ENCODE assay signal across 9 cellular contexts in the genomic region with DNA sequence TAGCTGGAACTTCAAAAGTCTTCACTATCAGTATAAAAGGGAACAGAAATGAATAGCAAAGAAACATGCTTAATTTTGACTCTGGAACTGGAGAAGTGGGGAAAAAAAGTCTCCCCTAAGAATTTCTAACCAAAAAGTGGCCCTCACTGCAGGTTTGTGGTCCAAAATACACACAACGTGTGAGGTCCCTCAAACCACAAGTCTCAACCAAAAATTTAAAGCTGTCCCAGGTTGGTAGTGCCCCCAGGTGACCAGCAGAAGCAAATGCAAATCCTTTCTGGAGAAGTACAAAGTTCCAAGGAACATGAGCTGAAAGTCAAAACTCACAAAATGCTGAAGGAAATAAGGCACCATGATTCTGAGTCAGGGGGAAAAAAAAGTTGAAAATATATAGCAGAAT. TPM values are rescaled to one million over a fixed set of nuclear protein-coding genes. Genes with fewer than 3 reads are reported as not detected.
DNase-seq lines count a peak whose midpoint lies in the region; ATAC-seq and FAIRE-seq lines count a peak whose summit lies in the region.
"Had no signal": no experiment of that assay in that cellular context is flagged by ENCODE, and none has a peak within 500 bp of the region (broad histone marks: within the 10 kb centered on the region; RNA-seq: fewer than 3 reads in every experiment).

No MANE protein-coding gene starts in this region.

- ATAC-seq in left lobe of liver (peak; percentile 57), GM21447 (IDR thresholded peaks at IDR 0.05; ENCODE audit: unreplicated experiment) (no peak)

- DNase-seq in HT1080 (ENCODE audit: low read depth) = peak; percentile 19
- DNase-seq in SKM-1 treated with dmso at 0.1 percent for 144 hours (lab: John Stamatoyannopoulos, UW; ENCODE audit: unreplicated experiment) = peak; percentile 19
- DNase-seq in left lobe of liver (ENCODE audit: low spot score) = no peak
- DNase-seq in activated gamma-delta T cell treated with Interleukin-2 at 50 U/mL for 16 hours = no peak
- no peak for DNase-seq in NCI-H2107 (lab: John Stamatoyannopoulos, UW)
- DNase-seq: GOT3; stimulated activated CD4-positive, alpha-beta T cell treated with anti-CD3 and anti-CD28 coated beads, Interleukin-2, amount 100 ng/mL, for 24 hours had no signal

- FAIRE-seq in G401.6 (lab: Jason Lieb, UNC) = peak; percentile 77

RNA-seq across cellular contexts. Expression of gene VAMP7, which starts 23.6 kb away (rescaled TPM):
- 41.7 and 53.9 TPM in 2 replicates for total RNA-seq in HT1080 (2014; rRNA removed; shearing (Covaris generic))
- 85.6 and 101 TPM in 2 replicates for polyA plus RNA-seq in HT1080 (2015; cell fraction: cytosol; rRNA removed)
- 34.0 and 38.3 TPM in 2 replicates for polyA plus RNA-seq in HT1080 (2015; cell fraction: nucleus; rRNA removed)
- 19.5 TPM for total RNA-seq in left lobe of liver

Comparison
In these comparisons a context has a peak if more than half of its experiments do, and no peak if none do; other contexts are left out.
1. DNase-seq: peak in HT1080 (single experiment) and SKM-1 treated with dmso at 0.1 percent for 144 hours (single experiment); none in left lobe of liver (single experiment), activated gamma-delta T cell treated with Interleukin-2 at 50 U/mL for 16 hours (single experiment) and NCI-H2107 (single experiment).